ENCODE assay signal across 8 cellular contexts in genomic region chr5:126422994-126423788, GRCh38. TPM values are rescaled to one million over a fixed set of nuclear protein-coding genes. Genes with fewer than 3 reads are reported as not detected.
A peak's percentile ranks its signal among the peaks of the same experiment; 100 is the strongest.
DNase-seq lines count a peak whose midpoint lies in the region; FAIRE-seq and TF ChIP-seq lines count a peak whose summit lies in the region.

Gene GRAMD2B (plus strand): TSS chr5:126423409. CDS start chr5:126423607, 198 bp downstream.

- peak; percentile 87 to 95 for TF ChIP-seq POLR2A in uterus (IDR thresholded peaks at IDR 0.05)

- H3K27ac Mint-ChIP-seq in T-helper 2 cell treated with Interferon-gamma antibody and Interleukin-4, amounts not matched to agents 5 μg/mL and 100 μg/mL, for 36 hours: peak within 1 kb of the TSS; percentile 85
- peak within 1 kb of the TSS; percentile 36 for H3K27ac Mint-ChIP-seq in astrocyte (ENCODE audit: unreplicated experiment)

- peaks cover 3% of the 10 kb centered on the region for H3K36me3 Mint-ChIP-seq in T-helper 2 cell treated with Interferon-gamma antibody and Interleukin-4, amounts not matched to agents 5 μg/mL and 100 μg/mL, for 36 hours (ENCODE audit: low read depth)
- H3K36me3 Mint-ChIP-seq in astrocyte (ENCODE audit: low read depth, unreplicated experiment): no peaks in the 10 kb centered on the region

- H4K20me1 ChIP-seq in GM23248 (ENCODE audit: insufficient read depth) (no peaks in the 10 kb centered on the region), astrocyte (ENCODE audit: insufficient read depth, low read length) (peaks cover 5% of the 10 kb centered on the region)

- H3F3A ChIP-seq in GM23248 (ENCODE audit: insufficient read depth): peaks cover 47% of the 10 kb centered on the region

- peak within 1 kb of the TSS; percentile 96 for H3K4me2 ChIP-seq in GM23248 (ENCODE audit: unreplicated experiment)
- peak within 1 kb of the TSS; percentile 89 for H3K4me2 ChIP-seq in astrocyte (ENCODE audit: low read length)

- in situ Hi-C loops in GM23248 (cut with MboI): no loop called here

- peaks cover 47% of the 10 kb centered on the region for H3K79me2 ChIP-seq in GM23248 (ENCODE audit: insufficient read depth)
- H3K79me2 ChIP-seq in astrocyte (ENCODE audit: insufficient read depth, low read length): peaks cover 37% of the 10 kb centered on the region

- H2AFZ ChIP-seq in GM23248 (peak within 1 kb of the TSS; percentile 87), astrocyte (ENCODE audit: low read depth, low read length) (peak within 1 kb of the TSS; percentile 88)

- no peaks in the 10 kb centered on the region for H3K9me2 ChIP-seq in GM23248 (ENCODE audit: insufficient read depth)

- peak within 1 kb of the TSS; percentile 90 for H3K4me3 Mint-ChIP-seq in T-helper 2 cell treated with Interferon-gamma antibody and Interleukin-4, amounts not matched to agents 5 μg/mL and 100 μg/mL, for 36 hours
- H3K4me3 Mint-ChIP-seq in astrocyte (ENCODE audit: unreplicated experiment): peak within 1 kb of the TSS; percentile 93

- peak within 1 kb of the TSS; percentile 83 for H3K4me3 ChIP-seq in GM23248
- H3K4me3 ChIP-seq in astrocyte (ENCODE audit: insufficient read depth, low read depth, low read length): peak within 1 kb of the TSS; percentile 88
- peak within 1 kb of the TSS; percentile 53 to 87 for H3K4me3 ChIP-seq in uterus

- H3K9me3 ChIP-seq in GM23248 (ENCODE audit: low read depth) (no peaks in the 10 kb centered on the region), astrocyte (ENCODE audit: insufficient read depth, low read depth, low read length) (no peaks in the 10 kb centered on the region), uterus (no peaks in the 10 kb centered on the region)

- peaks cover 19% of the 10 kb centered on the region for H3K36me3 ChIP-seq in GM23248 (ENCODE audit: low read depth)
- H3K36me3 ChIP-seq in astrocyte (ENCODE audit: insufficient read depth, low read length): no peaks in the 10 kb centered on the region
- no peaks in the 10 kb centered on the region for H3K36me3 ChIP-seq in uterus

- peaks cover 4% of the 10 kb centered on the region for H3K9me3 Mint-ChIP-seq in T-helper 2 cell treated with Interferon-gamma antibody and Interleukin-4, amounts not matched to agents 5 μg/mL and 100 μg/mL, for 36 hours
- peaks cover 3% of the 10 kb centered on the region for H3K9me3 Mint-ChIP-seq in astrocyte (ENCODE audit: unreplicated experiment)

- peaks cover 30% of the 10 kb centered on the region for H3K4me1 Mint-ChIP-seq in T-helper 2 cell treated with Interferon-gamma antibody and Interleukin-4, amounts not matched to agents 5 μg/mL and 100 μg/mL, for 36 hours (ENCODE audit: low read depth)
- peaks cover 9% of the 10 kb centered on the region for H3K4me1 Mint-ChIP-seq in astrocyte (ENCODE audit: low read depth, unreplicated experiment)

- TF ChIP-seq CTCF in astrocyte (IDR thresholded peaks at IDR 0.05; ENCODE audit: insufficient read depth, low read depth, low read length): no peak
- peak in 2 of 4 experiments; percentile 5 to 14 for TF ChIP-seq CTCF in uterus (IDR thresholded peaks at IDR 0.05)

- peak; percentile 17 for FAIRE-seq in astrocyte (lab: Jason Lieb, UNC)

- no peaks in the 10 kb centered on the region for H3K27me3 Mint-ChIP-seq in T-helper 2 cell treated with Interferon-gamma antibody and Interleukin-4, amounts not matched to agents 5 μg/mL and 100 μg/mL, for 36 hours (ENCODE audit: low read depth)
- no peaks in the 10 kb centered on the region for H3K27me3 Mint-ChIP-seq in astrocyte (ENCODE audit: low read depth, unreplicated experiment)

- peaks cover 32% of the 10 kb centered on the region for H3K4me1 ChIP-seq in GM23248 (ENCODE audit: insufficient read depth)
- peaks cover 5% of the 10 kb centered on the region for H3K4me1 ChIP-seq in astrocyte (ENCODE audit: insufficient read depth, low read length)
- H3K4me1 ChIP-seq in uterus: peaks cover 0 to 4% of the 10 kb centered on the region in 2 donors

- intact Hi-C loops in uterus (cut with DNase I; ENCODE audit: low total_unique reads): loop anchor here (10.0 kb wide), 1 partner anchor 68 kb away; no protein-coding TSS in a partner anchor

- peak; percentile 86 for DNase-seq in Daoy (ENCODE audit: low read depth)
- DNase-seq in GM23248: peak; percentile 93
- peak; percentile 84 for DNase-seq in LoVo (ENCODE audit: low spot score)
- DNase-seq in T-helper 2 cell treated with Interferon-gamma antibody and Interleukin-4, amounts not matched to agents 5 μg/mL and 100 μg/mL, for 36 hours (ENCODE audit: low spot score): peak; percentile 75
- peak; percentile 91 for DNase-seq in astrocyte (ENCODE audit: low read depth)
- DNase-seq in hepatic stellate cell (ENCODE audit: low spot score): peak; percentile 64
- DNase-seq in putamen (ENCODE audit: low spot score): peak; percentile 87
- peak; percentile 87 to 90 for DNase-seq in uterus

- WGBS in GM23248 (ENCODE audit: low coverage in 1 of 2, low lambda C conversion rate in 2 of 2, missing lambda C conversion rate in 2 of 2), 2 experiments: 1% methylated on average over 44 of the region's 44 CpGs

- no peaks in the 10 kb centered on the region for H3K27me3 ChIP-seq in GM23248 (replicated peaks; ENCODE audit: insufficient read depth)
- no peaks in the 10 kb centered on the region for H3K27me3 ChIP-seq in astrocyte (ENCODE audit: insufficient read depth, low read length)
- no peaks in the 10 kb centered on the region for H3K27me3 ChIP-seq in uterus

- peak within 1 kb of the TSS; percentile 85 for H3K27ac ChIP-seq in GM23248
- H3K27ac ChIP-seq in astrocyte (ENCODE audit: low read depth, low read length): peak within 1 kb of the TSS; percentile 79
- peak within 1 kb of the TSS; percentile 91 to 98 for H3K27ac ChIP-seq in uterus

- H3K9ac ChIP-seq in GM23248 (peak within 1 kb of the TSS; percentile 88), astrocyte (ENCODE audit: low read length) (peak within 1 kb of the TSS; percentile 90)

RNA-seq across cellular contexts. Expression of gene GRAMD2B, which starts in this region (rescaled TPM):
- total RNA-seq in Daoy (2014; rRNA removed; shearing (Covaris generic)): 4.1 and 10.4 TPM in 2 replicates
- total RNA-seq in GM23248 (2014; rRNA removed; shearing (Covaris generic)): 88.5 and 90.4 TPM in 2 replicates
- polyA plus RNA-seq in GM23248 (2016; fragmentation: Nextera tagmentation; extraction: Ambion mirVana): 128 and 129 TPM in 2 replicates
- total RNA-seq in astrocyte (29.1 and 34.4 TPM in 2 replicates), uterus (10 to 100 TPM; 34.0 to 91.5 (median 58.8) TPM)

Comparison
In these comparisons a context has a peak if more than half of its experiments do, and no peak if none do; other contexts are left out.
1. Peak in every context shown above with its lines: DNase-seq, H3K4me3 ChIP-seq and H3K27ac ChIP-seq.